ENCODE assay signal across 9 cellular contexts in genomic region chr6:142907017-142907470, GRCh38. TPM values are rescaled to one million over a fixed set of nuclear protein-coding genes. Genes with fewer than 3 reads are reported as not detected.
DNase-seq lines count a peak whose midpoint lies in the region; ATAC-seq and TF ChIP-seq lines count a peak whose summit lies in the region.
"Had no signal": no experiment of that assay in that cellular context is flagged by ENCODE, and none has a peak within 500 bp of the region (broad histone marks: within the 10 kb centered on the region; RNA-seq: fewer than 3 reads in every experiment).

No MANE protein-coding gene starts in this region.

- H3K27ac Mint-ChIP-seq in central memory CD8-positive, alpha-beta T cell (ENCODE audit: low read depth): peak overlapping the region; percentile 94
- no peak overlapping the region for H3K27ac Mint-ChIP-seq in type B pancreatic cell

- H3K9me3 Mint-ChIP-seq in central memory CD8-positive, alpha-beta T cell: no peaks in the 10 kb centered on the region
- H3K9me3 Mint-ChIP-seq in type B pancreatic cell: no peaks in the 10 kb centered on the region

- WGBS in neuronal stem cell (ENCODE audit: extremely low coverage in 2 of 2, insufficient read length in 2 of 2, insufficient replicate concordance in 1 of 2), 2 donors: no CpG with 5 or more reads among the region's 4 CpGs

- no peak overlapping the region for H4K91ac ChIP-seq in neuronal stem cell (ENCODE audit: low read depth, low read length, poor library complexity)

- H3K18ac ChIP-seq in neuronal stem cell (ENCODE audit: low read length): no peak overlapping the region

- no peaks in the 10 kb centered on the region for H3K36me3 ChIP-seq in neuronal stem cell (replicated peaks in 1 of 2; ENCODE audit: control insufficient read depth in 2 of 2, insufficient read depth in 2 of 2, low read length in 2 of 2)

- ATAC-seq in GM18499 (IDR thresholded peaks at IDR 0.05; ENCODE audit: insufficient read depth, unreplicated experiment): peak; percentile 40
- peak; percentile 64 for ATAC-seq in GM21390 (IDR thresholded peaks at IDR 0.05; ENCODE audit: unreplicated experiment)
- ATAC-seq in HG03342 (IDR thresholded peaks at IDR 0.05; ENCODE audit: unreplicated experiment): peak; percentile 70
- peak; percentile 45 for ATAC-seq in central memory CD8-positive, alpha-beta T cell (replicated peaks; ENCODE audit: extremely low read depth, poor library complexity, severe bottlenecking)

- peaks cover 65% of the 10 kb centered on the region for H3K4me1 Mint-ChIP-seq in central memory CD8-positive, alpha-beta T cell
- no peaks in the 10 kb centered on the region for H3K4me1 Mint-ChIP-seq in type B pancreatic cell (ENCODE audit: unreplicated experiment)

- H3K23ac ChIP-seq in neuronal stem cell (ENCODE audit: low read depth, low read length, poor library complexity): no peak overlapping the region

- H3K36me3 Mint-ChIP-seq in central memory CD8-positive, alpha-beta T cell (ENCODE audit: insufficient read depth): peaks cover 8% of the 10 kb centered on the region
- no peaks in the 10 kb centered on the region for H3K36me3 Mint-ChIP-seq in type B pancreatic cell

- no peaks in the 10 kb centered on the region for H3K79me1 ChIP-seq in neuronal stem cell (ENCODE audit: low read depth, low read length)

- no peak overlapping the region for H2AK5ac ChIP-seq in neuronal stem cell (ENCODE audit: low read depth, low read length)

- no peaks in the 10 kb centered on the region for H3K9me3 ChIP-seq in neuronal stem cell (replicated peaks in 1 of 2; ENCODE audit: control insufficient read depth in 2 of 2, insufficient read depth in 1 of 2, low read depth in 1 of 2, low read length in 2 of 2)

- H2BK5ac ChIP-seq in neuronal stem cell (ENCODE audit: low read length): no peak overlapping the region

- H3K4me3 Mint-ChIP-seq in central memory CD8-positive, alpha-beta T cell: peak overlapping the region; percentile 82
- H3K4me3 Mint-ChIP-seq in type B pancreatic cell: no peak overlapping the region

- no peak overlapping the region for H4K8ac ChIP-seq in neuronal stem cell (ENCODE audit: low read depth, low read length)

- no peaks in the 10 kb centered on the region for H3K27me3 Mint-ChIP-seq in central memory CD8-positive, alpha-beta T cell
- H3K27me3 Mint-ChIP-seq in type B pancreatic cell: no peaks in the 10 kb centered on the region

- H3K4me1 ChIP-seq in neuronal stem cell (ENCODE audit: control insufficient read depth in 2 of 2, insufficient read depth in 1 of 2, low read depth in 1 of 2, low read length in 2 of 2): no peaks in the 10 kb centered on the region

- no peak for DNase-seq in central memory CD8-positive, alpha-beta T cell (ENCODE audit: low spot score in 2 of 2)
- DNase-seq in neuronal stem cell (ENCODE audit: low spot score) (no peak), midbrain (lab: John Stamatoyannopoulos, UW) (no peak), type B pancreatic cell (ENCODE audit: extremely low spot score, unreplicated experiment) (no peak)
- DNase-seq in activated effector memory CD4-positive, alpha-beta T cell treated with Interleukin-2 at 50 U/mL for 16 hours: no peak
- DNase-seq: NCI-H1694 treated with DMSO at 0.1 percent for 48 hours had no signal

- no peak overlapping the region for H2BK120ac ChIP-seq in neuronal stem cell (ENCODE audit: low read depth, low read length)

- no peak overlapping the region for H3K9ac ChIP-seq in neuronal stem cell (ENCODE audit: low read depth, low read length, poor library complexity)

- no peak overlapping the region for H2AFZ ChIP-seq in neuronal stem cell (ENCODE audit: low read length)

- no peak overlapping the region for H3K4me3 ChIP-seq in neuronal stem cell (ENCODE audit: low read length in 2 of 2)

- H3K27ac ChIP-seq in neuronal stem cell (replicated peaks; ENCODE audit: low read length): no peak overlapping the region

- no peaks in the 10 kb centered on the region for H3K27me3 ChIP-seq in neuronal stem cell (ENCODE audit: control insufficient read depth in 3 of 3, insufficient read depth in 3 of 3, low read depth in 1 of 3, low read length in 3 of 3)

- no peak overlapping the region for H3K4me2 ChIP-seq in neuronal stem cell (ENCODE audit: insufficient read depth, low read length, poor library complexity, severe bottlenecking)

- H2BK15ac ChIP-seq in neuronal stem cell (ENCODE audit: low read length): no peak overlapping the region

- no peak for TF ChIP-seq CTCF in type B pancreatic cell (conservative IDR thresholded peaks at IDR 0.05)

- no peak overlapping the region for H3K4ac ChIP-seq in neuronal stem cell (ENCODE audit: low read length)

- H2BK12ac ChIP-seq in neuronal stem cell (ENCODE audit: low read length): no peak overlapping the region

- H3K14ac ChIP-seq in neuronal stem cell (ENCODE audit: low read length): no peak overlapping the region

RNA-seq across cellular contexts. Expression of gene HIVEP2, which starts 37.9 kb away (rescaled TPM):
- 1.1 TPM for polyA plus RNA-seq in neuronal stem cell (2013, experiment 1 of 2)
- polyA plus RNA-seq in neuronal stem cell (2013, experiment 2 of 2): 1.1 TPM
- 12.3 and 34.1 TPM in 2 replicates for total RNA-seq in type B pancreatic cell (ENCODE audit: low replicate concordance)
